Comparison of ENCODE assay signal across 8 cellular contexts in genomic region chr1:117366281-117366981, GRCh38. TPM values are rescaled to one million over a fixed set of nuclear protein-coding genes. Genes with fewer than 3 reads are reported as not detected.
A peak's percentile ranks its signal among the peaks of the same experiment; 100 is the strongest.
DNase-seq lines count a peak whose midpoint lies in the region; ATAC-seq and TF ChIP-seq lines count a peak whose summit lies in the region.

No MANE protein-coding gene starts in this region.

- in situ Hi-C loops in Panc1 (cut with HindIII; ENCODE audit: low pct_unique_long_range_greater_than_20kb, low sequenced_read_pairs), result no loop called here

- intact Hi-C loops in Panc1 (cut with micrococcal nuclease; ENCODE audit: unreplicated experiment), result no loop called here
- intact Hi-C loops in activated T-helper 2 cell treated with anti-CD3 and anti-CD28 coated beads, Interferon-gamma antibody, Interleukin-2, Interleukin-4, amounts not matched to agents 10 μg/mL and 5 μg/mL and 100 μg/mL, durations not matched to agents 14 hours and 24 hours and 36 hours (cut with micrococcal nuclease), result loop anchor here (1.0 to 10.0 kb wide), 5 partner anchors 239 to 388 kb away; partner anchors contain the start of genes TRIM45 and TTF2

- no TSS peak for BruUV-seq in Panc1 (replicated peaks; lab: Mats Ljungman, UMichigan)

- peak overlapping the region; percentile 89 for H3K27ac ChIP-seq in Panc1 (ENCODE audit: low read length)

- peak overlapping the region; percentile 93 for H3K27ac Mint-ChIP-seq in activated T-helper 2 cell treated with anti-CD3 and anti-CD28 coated beads, Interferon-gamma antibody, Interleukin-2, Interleukin-4, amounts not matched to agents 10 μg/mL and 5 μg/mL and 100 μg/mL, durations not matched to agents 14 hours and 24 hours and 36 hours
- peak overlapping the region; percentile 91 to 96 for H3K27ac Mint-ChIP-seq in natural killer cell treated with Interleukin-12 subunit alpha and Interleukin-12 subunit beta and Interleukin-15 and Interleukin-18, amount 100 ng/mL, for 72 hours

- peaks cover 50% of the 10 kb centered on the region for H3K4me1 Mint-ChIP-seq in activated T-helper 2 cell treated with anti-CD3 and anti-CD28 coated beads, Interferon-gamma antibody, Interleukin-2, Interleukin-4, amounts not matched to agents 10 μg/mL and 5 μg/mL and 100 μg/mL, durations not matched to agents 14 hours and 24 hours and 36 hours (ENCODE audit: low read depth)
- H3K4me1 Mint-ChIP-seq in natural killer cell treated with Interleukin-12 subunit alpha and Interleukin-12 subunit beta and Interleukin-15 and Interleukin-18, amount 100 ng/mL, for 72 hours (ENCODE audit: low read depth in 2 of 2), result peaks cover 51 to 57% of the 10 kb centered on the region in 2 donors

- no peaks in the 10 kb centered on the region for H3K9me3 Mint-ChIP-seq in activated T-helper 2 cell treated with anti-CD3 and anti-CD28 coated beads, Interferon-gamma antibody, Interleukin-2, Interleukin-4, amounts not matched to agents 10 μg/mL and 5 μg/mL and 100 μg/mL, durations not matched to agents 14 hours and 24 hours and 36 hours
- H3K9me3 Mint-ChIP-seq in natural killer cell treated with Interleukin-12 subunit alpha and Interleukin-12 subunit beta and Interleukin-15 and Interleukin-18, amount 100 ng/mL, for 72 hours, result no peaks in the 10 kb centered on the region

- DNase-seq in COR-L47 (lab: John Stamatoyannopoulos, UW) (peak; percentile 78), HK-2 (ENCODE audit: unreplicated experiment) (peak; percentile 80), Panc1 (ENCODE audit: low read depth, low spot score) (no peak), fibroblast of peridontal ligament (ENCODE audit: extremely low read depth) (peak; percentile 58)
- DNase-seq in activated T-helper 2 cell treated with anti-CD3 and anti-CD28 coated beads, Interferon-gamma antibody, Interleukin-2, Interleukin-4, amounts not matched to agents 10 μg/mL and 5 μg/mL and 100 μg/mL, durations not matched to agents 14 hours and 24 hours and 36 hours (ENCODE audit: low spot score), result peak; percentile 75
- DNase-seq in natural killer cell treated with Interleukin-12 subunit alpha and Interleukin-12 subunit beta and Interleukin-15 and Interleukin-18, amount 100 ng/mL, for 72 hours (ENCODE audit: low spot score), result peak; percentile 90
- peak; percentile 67 to 89 (median 72) for DNase-seq in stimulated activated naive CD4-positive, alpha-beta T cell (lab: John Stamatoyannopoulos, UW)

- no peak for TF ChIP-seq CTCF in Panc1 (IDR thresholded peaks at IDR 0.05)

- CTCF ChIA-PET in Panc1 (lab: Charles Lee), result no interaction called here

- H3K9me3 ChIP-seq in Panc1 (ENCODE audit: control insufficient read depth, insufficient read depth, low read depth, low read length), result no peaks in the 10 kb centered on the region

- H3K4me3 ChIP-seq in Panc1 (ENCODE audit: low read depth in 2 of 2, low read length in 2 of 2), result peak overlapping the region; percentile 81 to 93

- no peaks in the 10 kb centered on the region for H3K27me3 Mint-ChIP-seq in activated T-helper 2 cell treated with anti-CD3 and anti-CD28 coated beads, Interferon-gamma antibody, Interleukin-2, Interleukin-4, amounts not matched to agents 10 μg/mL and 5 μg/mL and 100 μg/mL, durations not matched to agents 14 hours and 24 hours and 36 hours (ENCODE audit: low read depth)
- peaks cover 0 to 2% of the 10 kb centered on the region in 2 donors for H3K27me3 Mint-ChIP-seq in natural killer cell treated with Interleukin-12 subunit alpha and Interleukin-12 subunit beta and Interleukin-15 and Interleukin-18, amount 100 ng/mL, for 72 hours

- H3K36me3 ChIP-seq in Panc1 (ENCODE audit: control insufficient read depth, insufficient read depth, low read length), result no peaks in the 10 kb centered on the region; the same call in 1 of the 2 replicates

- peak overlapping the region; percentile 90 for H3K4me3 Mint-ChIP-seq in activated T-helper 2 cell treated with anti-CD3 and anti-CD28 coated beads, Interferon-gamma antibody, Interleukin-2, Interleukin-4, amounts not matched to agents 10 μg/mL and 5 μg/mL and 100 μg/mL, durations not matched to agents 14 hours and 24 hours and 36 hours (ENCODE audit: low read depth)
- H3K4me3 Mint-ChIP-seq in natural killer cell treated with Interleukin-12 subunit alpha and Interleukin-12 subunit beta and Interleukin-15 and Interleukin-18, amount 100 ng/mL, for 72 hours, result peak overlapping the region; percentile 86

- H3K27me3 ChIP-seq in Panc1 (ENCODE audit: control insufficient read depth, insufficient read depth, low read length), result no peaks in the 10 kb centered on the region

- POLR2A ChIA-PET in Panc1 (lab: Charles Lee), result no interaction called here

- H3K4me1 ChIP-seq in Panc1 (ENCODE audit: control insufficient read depth, insufficient read depth, low read length), result peaks cover 9% of the 10 kb centered on the region

- ATAC-seq in GM19455 (IDR thresholded peaks at IDR 0.05; ENCODE audit: unreplicated experiment), result peak; percentile 48
- ATAC-seq in Panc1, result peak; percentile 82
- ATAC-seq in natural killer cell treated with Interleukin-12 subunit alpha and Interleukin-12 subunit beta and Interleukin-15 and Interleukin-18, amount 100 ng/mL, for 72 hours, result peak; percentile 85 to 88

- peaks cover 4% of the 10 kb centered on the region for H3K36me3 Mint-ChIP-seq in activated T-helper 2 cell treated with anti-CD3 and anti-CD28 coated beads, Interferon-gamma antibody, Interleukin-2, Interleukin-4, amounts not matched to agents 10 μg/mL and 5 μg/mL and 100 μg/mL, durations not matched to agents 14 hours and 24 hours and 36 hours (ENCODE audit: low read depth)
- no peaks in the 10 kb centered on the region for H3K36me3 Mint-ChIP-seq in natural killer cell treated with Interleukin-12 subunit alpha and Interleukin-12 subunit beta and Interleukin-15 and Interleukin-18, amount 100 ng/mL, for 72 hours

RNA-seq across cellular contexts. Expression of gene MAN1A2, which starts 0.8 kb away (rescaled TPM):
- 28.7 TPM for total RNA-seq in Panc1 (2021; ENCODE audit: unreplicated experiment)
- 10.2 TPM for polyA plus RNA-seq in Panc1 (2012; ENCODE audit: insufficient read length)
- total RNA-seq in activated T-helper 2 cell treated with anti-CD3 and anti-CD28 coated beads, Interferon-gamma antibody, Interleukin-2, Interleukin-4, amounts not matched to agents 10 μg/mL and 5 μg/mL and 100 μg/mL, durations not matched to agents 14 hours and 24 hours and 36 hours, result 26.0 and 27.1 TPM in 2 replicates
- 10 to 100 TPM; 44.3 to 47.4 TPM for total RNA-seq in natural killer cell treated with Interleukin-12 subunit alpha and Interleukin-12 subunit beta and Interleukin-15 and Interleukin-18, amount 100 ng/mL, for 72 hours
